Comparison of ENCODE assay signal across 13 cellular contexts in the genomic region with DNA sequence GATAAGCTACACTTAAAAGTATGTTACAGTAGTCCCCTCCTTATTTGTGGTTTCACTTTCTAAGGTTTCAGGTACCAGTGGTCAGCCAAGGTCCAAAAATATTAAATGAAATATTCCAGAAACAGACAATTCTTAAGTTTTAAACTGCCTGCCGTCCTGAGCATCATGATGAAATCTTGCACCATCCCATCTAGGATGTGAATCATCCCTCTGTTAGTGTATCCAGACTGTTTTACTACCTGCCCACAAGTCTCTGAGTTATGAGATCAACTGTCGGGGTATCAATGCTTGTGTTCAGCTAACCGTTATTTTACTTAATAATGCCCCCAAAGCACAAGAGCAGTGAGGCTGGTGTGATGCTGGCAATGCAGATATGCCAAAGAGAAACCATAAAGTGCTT. TPM values are rescaled to one million over a fixed set of nuclear protein-coding genes. Genes with fewer than 3 reads are reported as not detected.
DNase-seq lines count a peak whose midpoint lies in the region; ATAC-seq lines count a peak whose summit lies in the region.
"Had no signal": no experiment of that assay in that cellular context is flagged by ENCODE, and none has a peak within 500 bp of the region (broad histone marks: within the 10 kb centered on the region; RNA-seq: fewer than 3 reads in every experiment).

No MANE protein-coding gene starts in this region.

- H3K36me3 Mint-ChIP-seq in activated CD4-positive, alpha-beta memory T cell treated with anti-CD3 and anti-CD28 coated beads for 36 hours = peaks cover 3% of the 10 kb centered on the region
- H3K36me3 Mint-ChIP-seq: immature natural killer cell had no signal

- CTCF ChIA-PET in activated CD4-positive, alpha-beta memory T cell treated with anti-CD3 and anti-CD28 coated beads for 36 hours (lab: Charles Lee) = interaction anchor here (1.2 to 1.5 kb wide), 2 partner anchors 10 to 160 kb away, joined by 4 to 5 read pairs; no protein-coding TSS in a partner anchor

- H3K4me1 ChIP-seq in iPS-20b (ENCODE audit: insufficient read depth, low read length) = peaks cover 13% of the 10 kb centered on the region

- peak overlapping the region; percentile 90 for H3K27ac Mint-ChIP-seq in activated CD4-positive, alpha-beta memory T cell treated with anti-CD3 and anti-CD28 coated beads for 36 hours
- H3K27ac Mint-ChIP-seq: immature natural killer cell, T-cell had no signal

- H3K27ac ChIP-seq in iPS-20b (ENCODE audit: low read length) = no peak overlapping the region

- peak overlapping the region; percentile 35; the same call in 1 of the 2 replicates for H3K9ac ChIP-seq in iPS-20b (ENCODE audit: low read depth, low read length)

- H3K4me3 Mint-ChIP-seq in activated CD4-positive, alpha-beta memory T cell treated with anti-CD3 and anti-CD28 coated beads for 36 hours = peak overlapping the region; percentile 45
- H3K4me3 Mint-ChIP-seq: T-cell had no signal

- H3K27me3 Mint-ChIP-seq in activated CD4-positive, alpha-beta memory T cell treated with anti-CD3 and anti-CD28 coated beads for 36 hours = no peaks in the 10 kb centered on the region
- H3K27me3 Mint-ChIP-seq: T-cell had no signal

- DNase-seq in AG08396 (ENCODE audit: low spot score) (peak; percentile 22), H4 (ENCODE audit: low spot score) (peak; percentile 72)
- DNase-seq in activated CD4-positive, alpha-beta memory T cell treated with anti-CD3 and anti-CD28 coated beads for 36 hours = no peak
- DNase-seq: aorta, immature natural killer cell, NCI-H1048, retina, T-cell had no signal

- ATAC-seq in HG02938 (IDR thresholded peaks at IDR 0.05; ENCODE audit: unreplicated experiment) (no peak), GM19467 (IDR thresholded peaks at IDR 0.05; ENCODE audit: unreplicated experiment) (no peak), GM21825 (IDR thresholded peaks at IDR 0.05; ENCODE audit: unreplicated experiment) (no peak), HG02571 (IDR thresholded peaks at IDR 0.05; ENCODE audit: unreplicated experiment) (no peak)
- ATAC-seq: T-cell had no signal

- H3K27me3 ChIP-seq in iPS-20b (ENCODE audit: insufficient read depth, low read length) = no peaks in the 10 kb centered on the region

- POLR2A ChIA-PET in activated CD4-positive, alpha-beta memory T cell treated with anti-CD3 and anti-CD28 coated beads for 36 hours (lab: Charles Lee) = interaction anchor here (0.6 to 1.0 kb wide), 3 partner anchors 10 to 210 kb away, joined by 3 to 5 read pairs (median 3); partner anchors contain the start of gene KDM7A

- no peaks in the 10 kb centered on the region for H3K9me3 ChIP-seq in iPS-20b (ENCODE audit: insufficient read depth, low read depth, low read length)

- intact Hi-C loops in activated CD4-positive, alpha-beta memory T cell treated with anti-CD3 and anti-CD28 coated beads for 36 hours (cut with micrococcal nuclease) = no loop called here

- no peaks in the 10 kb centered on the region for H3K36me3 ChIP-seq in iPS-20b (ENCODE audit: insufficient read depth, low read depth, low read length)

- H3K4me1 Mint-ChIP-seq in activated CD4-positive, alpha-beta memory T cell treated with anti-CD3 and anti-CD28 coated beads for 36 hours (ENCODE audit: low read depth) = peaks cover 76% of the 10 kb centered on the region

- no peak overlapping the region for H3K4me3 ChIP-seq in iPS-20b (ENCODE audit: low read length)

- H3K9me3 Mint-ChIP-seq in activated CD4-positive, alpha-beta memory T cell treated with anti-CD3 and anti-CD28 coated beads for 36 hours = no peaks in the 10 kb centered on the region
- H3K9me3 Mint-ChIP-seq: immature natural killer cell, T-cell had no signal

RNA-seq across cellular contexts. Expression of gene KDM7A, which starts 11.4 kb away (rescaled TPM):
- 0.49 and 1.0 TPM in 2 replicates for total RNA-seq in H4 (2014; rRNA removed; shearing (Covaris generic))
- 10 to 100 TPM; 23.4 to 24.5 TPM for total RNA-seq in activated CD4-positive, alpha-beta memory T cell treated with anti-CD3 and anti-CD28 coated beads for 36 hours

Comparison
In these comparisons a context has a peak if more than half of its experiments do, and no peak if none do; other contexts are left out.
1. RNA of gene KDM7A, which starts 11.4 kb away (total RNA-seq): 23.4 to 24.5 TPM in activated CD4-positive, alpha-beta memory T cell treated with anti-CD3 and anti-CD28 coated beads for 36 hours; 0.49 to 1.0 TPM in H4; every median in the first group is over 10 times any median in the second.